11 cellular contexts compared by ENCODE assay signal in genomic region chr17:59093145-59093701, GRCh38. TPM values are rescaled to one million over a fixed set of nuclear protein-coding genes. Genes with fewer than 3 reads are reported as not detected.
DNase-seq lines count a peak whose midpoint lies in the region; ATAC-seq, FAIRE-seq and TF ChIP-seq lines count a peak whose summit lies in the region.
"Had no signal": no experiment of that assay in that cellular context is flagged by ENCODE, and none has a peak within 500 bp of the region (broad histone marks: within the 10 kb centered on the region; RNA-seq: fewer than 3 reads in every experiment).

No MANE protein-coding gene starts in this region.

- H3K36me3 ChIP-seq in mammary epithelial cell (ENCODE audit: insufficient read depth, low read length) (peaks cover 15% of the 10 kb centered on the region), left lung (peaks cover 0 to 27% of the 10 kb centered on the region in 2 donors), transverse colon (peaks cover 0 to 17% (median 7%) of the 10 kb centered on the region in 4 donors), trophoblast cell (ENCODE audit: control insufficient read depth in 1 of 2, insufficient read depth in 2 of 2, low read length in 2 of 2) (peaks cover 9 to 16% of the 10 kb centered on the region in 2 experiments)

- peak overlapping the region; percentile 43 for H2AFZ ChIP-seq in mammary epithelial cell (ENCODE audit: low read depth, low read length)
- H2AFZ ChIP-seq in trophoblast cell (ENCODE audit: insufficient read depth, low read length, poor library complexity) = no peak overlapping the region

- H3K79me2 ChIP-seq in mammary epithelial cell (ENCODE audit: insufficient read depth, low read length) = peaks cover 66% of the 10 kb centered on the region
- H3K79me2 ChIP-seq in trophoblast cell (ENCODE audit: control insufficient read depth, insufficient read depth, low read length, poor library complexity) = no peaks in the 10 kb centered on the region

- dilution Hi-C loops in mammary epithelial cell (cut with HindIII; ENCODE audit: low sequenced_read_pairs) = no loop called here

- peaks cover 19% of the 10 kb centered on the region for H3K4me1 ChIP-seq in mammary epithelial cell (ENCODE audit: insufficient read depth, low read length)
- peaks cover 7 to 10% of the 10 kb centered on the region in 2 donors for H3K4me1 ChIP-seq in left lung
- H3K4me1 ChIP-seq in transverse colon = peaks cover 11 to 21% (median 13%) of the 10 kb centered on the region in 4 donors
- H3K4me1 ChIP-seq in trophoblast cell (ENCODE audit: control insufficient read depth in 1 of 2, insufficient read depth in 2 of 2, low read length in 2 of 2) = peaks cover 3% of the 10 kb centered on the region in 2 experiments

- H4K8ac ChIP-seq in trophoblast cell (ENCODE audit: low read depth, low read length) = no peak overlapping the region

- H3K9ac ChIP-seq in mammary epithelial cell (ENCODE audit: insufficient read depth, low read length) = no peak overlapping the region
- no peak overlapping the region for H3K9ac ChIP-seq in trophoblast cell (ENCODE audit: low read length)

- H2BK120ac ChIP-seq in trophoblast cell (ENCODE audit: insufficient read depth, low read length, poor library complexity) = no peak overlapping the region

- H2BK5ac ChIP-seq in trophoblast cell (ENCODE audit: low read depth, low read length, poor library complexity) = no peak overlapping the region

- no peak for TF ChIP-seq CTCF in NB4 (IDR thresholded peaks at IDR 0.05; ENCODE audit: low read depth, low read length)
- TF ChIP-seq CTCF in mammary epithelial cell (conservative IDR thresholded peaks at IDR 0.05 in 1 of 2, IDR thresholded peaks at IDR 0.05 in 1 of 2; ENCODE audit: extremely low read depth in 1 of 2, insufficient read depth in 1 of 2, low read depth in 1 of 2, low read length in 2 of 2) = no peak
- TF ChIP-seq CTCF in left lung (IDR thresholded peaks at IDR 0.05) = no peak
- TF ChIP-seq CTCF in transverse colon (IDR thresholded peaks at IDR 0.05) = no peak

- peak; percentile 6 for DNase-seq in NB4 (ENCODE audit: low read depth)
- no peak for DNase-seq in mammary epithelial cell
- no peak for DNase-seq in left lung
- DNase-seq in transverse colon = no peak
- DNase-seq in GM19239 (ENCODE audit: insufficient read length, low spot score) = no peak
- DNase-seq in trophoblast cell = no peak
- DNase-seq: anterior cingulate cortex; NCI-H2029; stimulated activated CD4-positive, alpha-beta T cell treated with anti-CD3 and anti-CD28 coated beads, Interleukin-12 subunit alpha, Interleukin-12 subunit beta, amount 100 ng/mL, for 4 hours; T-helper 9 cell had no signal

- H3K79me1 ChIP-seq in trophoblast cell (ENCODE audit: low read length) = no peaks in the 10 kb centered on the region

- no peak overlapping the region for H4K12ac ChIP-seq in trophoblast cell (ENCODE audit: low read depth, low read length)

- H4K20me1 ChIP-seq in mammary epithelial cell (ENCODE audit: insufficient read depth, low read length) = no peaks in the 10 kb centered on the region

- no peak overlapping the region for H3K23ac ChIP-seq in trophoblast cell (ENCODE audit: low read length)

- H3K4me2 ChIP-seq in mammary epithelial cell (ENCODE audit: insufficient read depth, low read depth, low read length) (peak overlapping the region; percentile 54), trophoblast cell (ENCODE audit: low read length) (no peak overlapping the region)

- TF ChIP-seq EP300 in transverse colon (IDR thresholded peaks at IDR 0.05; ENCODE audit: low read depth) = no peak

- H3K27me3 ChIP-seq in mammary epithelial cell (ENCODE audit: insufficient read depth, low read length) (no peaks in the 10 kb centered on the region), left lung (no peaks in the 10 kb centered on the region), transverse colon (no peaks in the 10 kb centered on the region), trophoblast cell (ENCODE audit: insufficient read depth, low read length) (no peaks in the 10 kb centered on the region)

- WGBS in mammary epithelial cell (ENCODE audit: low coverage, missing lambda C conversion rate) = 49% methylated on average over 4 of the region's 4 CpGs
- WGBS in transverse colon (ENCODE audit: low coverage in 1 of 2), 2 donors = 42 to 52% methylated on average over 4 of the region's 4 CpGs
- no CpG with 5 or more reads among the region's 4 CpGs for WGBS in trophoblast cell (ENCODE audit: extremely low coverage, insufficient coverage, insufficient read length)

- H2AK5ac ChIP-seq in trophoblast cell (ENCODE audit: low read length) = no peak overlapping the region

- ATAC-seq in left lung (peak; percentile 46), GM21515 (IDR thresholded peaks at IDR 0.05; ENCODE audit: unreplicated experiment) (no peak)

- H3K14ac ChIP-seq in trophoblast cell (ENCODE audit: low read length) = no peak overlapping the region

- TSS peak; percentile 16 for BruUV-seq in mammary epithelial cell (replicated peaks; lab: Mats Ljungman, UMichigan)

- in situ Hi-C loops in mammary epithelial cell (cut with MboI; ENCODE audit: low sequenced_read_pairs in 2 of 2) (no loop called here), transverse colon (cut with MboI; ENCODE audit: low pct_ligation_motif_present in 1 of 4, low pct_unique_long_range_greater_than_20kb in 1 of 4, low sequenced_read_pairs in 3 of 4) (no loop called here)

- H3K4ac ChIP-seq in trophoblast cell (ENCODE audit: low read depth, low read length) = no peak overlapping the region

- H3K9me3 ChIP-seq in mammary epithelial cell (replicated peaks; ENCODE audit: insufficient read depth, low read length) (no peaks in the 10 kb centered on the region), left lung (no peaks in the 10 kb centered on the region), transverse colon (peaks cover 0 to 5% of the 10 kb centered on the region in 2 donors), trophoblast cell (ENCODE audit: insufficient read depth, low read depth, low read length) (no peaks in the 10 kb centered on the region)

- peak overlapping the region; percentile 62 for H3K27ac ChIP-seq in mammary epithelial cell (ENCODE audit: insufficient read depth, low read depth, low read length)
- H3K27ac ChIP-seq in left lung = peak overlapping the region; percentile 28 to 45
- peak overlapping the region; percentile 25 to 64 (median 59) for H3K27ac ChIP-seq in transverse colon
- H3K27ac ChIP-seq in trophoblast cell (ENCODE audit: low read depth, low read length) = no peak overlapping the region

- H2BK12ac ChIP-seq in trophoblast cell (ENCODE audit: low read length) = no peak overlapping the region

- H3K18ac ChIP-seq in trophoblast cell (ENCODE audit: low read length) = no peak overlapping the region

- intact Hi-C loops in mammary epithelial cell (cut with micrococcal nuclease) = loop anchor here (1.0 kb wide), 1 partner anchor 13 kb away; the partner anchor contains the start of gene TRIM37
- intact Hi-C loops in left lung (cut with DNase I) = no loop called here
- intact Hi-C loops in transverse colon (cut with DNase I; ENCODE audit: low total_unique reads) = no loop called here

- TF ChIP-seq POLR2A in NB4 (IDR thresholded peaks at IDR 0.05; ENCODE audit: extremely low read depth, insufficient read length) (no peak), transverse colon (IDR thresholded peaks at IDR 0.05) (no peak)

- no peak for FAIRE-seq in GM19239 (lab: Jason Lieb, UNC)

- no peak overlapping the region for H4K91ac ChIP-seq in trophoblast cell (ENCODE audit: low read depth, low read length)

- CTCF ChIA-PET in mammary epithelial cell (lab: Charles Lee; ENCODE audit: low non-redundant PET) = interaction anchor here (0.6 kb wide), 1 partner anchor 72 kb away, joined by 14 read pairs; no protein-coding TSS in a partner anchor

- H3K4me3 ChIP-seq in NB4 (ENCODE audit: low read depth, low read length) (no peak overlapping the region), mammary epithelial cell (replicated peaks in 1 of 3; ENCODE audit: insufficient read depth in 1 of 3, low read depth in 2 of 3, low read length in 3 of 3) (no peak overlapping the region), left lung (no peak overlapping the region), transverse colon (peak overlapping the region in 1 of 4 donors; percentile 3), trophoblast cell (ENCODE audit: low read depth, low read length) (no peak overlapping the region)

RNA-seq across cellular contexts. Expression of gene TRIM37, which starts 13.5 kb away (rescaled TPM):
- total RNA-seq in mammary epithelial cell (10 to 100 TPM; 34.2 to 42.7 TPM), left lung (10 to 100 TPM; 22.6 to 23.3 TPM), transverse colon (10 to 100 TPM in 3 of 4 donors, 1 to 10 TPM in 1; 2.2 to 18.3 (median 14.7) TPM)
- polyA plus RNA-seq in mammary epithelial cell = 15.1 TPM
- polyA minus RNA-seq in mammary epithelial cell = 14.1 TPM
- 17.4 and 18.6 TPM in 2 replicates for polyA plus RNA-seq in trophoblast cell (2013)
